In the genomic region with DNA sequence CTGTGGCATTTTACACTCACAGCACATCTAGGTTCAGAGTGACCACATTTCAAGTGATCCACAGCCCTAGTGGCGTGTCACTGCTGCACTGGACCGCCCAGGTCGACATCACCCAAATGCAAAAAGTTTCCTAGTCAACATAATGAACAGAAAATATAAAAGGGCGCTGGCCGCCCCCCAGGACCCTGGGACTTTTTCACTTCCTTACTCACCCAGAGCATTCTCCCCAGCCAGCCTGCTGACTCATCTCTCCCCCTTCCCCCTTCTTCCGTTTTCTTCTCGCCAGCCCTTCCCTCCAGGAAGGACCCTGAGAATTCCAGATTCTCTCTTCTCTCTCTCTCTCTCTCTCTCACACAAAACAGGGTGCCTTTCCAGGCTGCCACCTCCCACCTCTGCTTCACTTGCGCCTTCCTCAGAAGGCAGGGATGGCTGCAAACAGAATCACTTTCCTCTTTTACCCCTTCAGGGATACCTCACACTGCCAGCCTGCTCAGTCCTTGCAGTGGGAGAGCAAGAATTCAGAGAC, we compare ENCODE assay signal across 10 cellular contexts. TPM values are rescaled to one million over a fixed set of nuclear protein-coding genes. Genes with fewer than 3 reads are reported as not detected.
DNase-seq lines count a peak whose midpoint lies in the region; ATAC-seq and TF ChIP-seq lines count a peak whose summit lies in the region.
"Had no signal": no experiment of that assay in that cellular context is flagged by ENCODE, and none has a peak within 500 bp of the region (broad histone marks: within the 10 kb centered on the region; RNA-seq: fewer than 3 reads in every experiment).

No MANE protein-coding gene starts in this region.

- H3K9me3 ChIP-seq in A673 (ENCODE audit: low read depth, low read length, poor library complexity, severe bottlenecking) (no peaks in the 10 kb centered on the region), GM23248 (ENCODE audit: low read depth) (no peaks in the 10 kb centered on the region), SK-N-SH (no peaks in the 10 kb centered on the region), hepatocyte (ENCODE audit: low read depth) (no peaks in the 10 kb centered on the region), Peyer's patch (no peaks in the 10 kb centered on the region)

- peak overlapping the region; percentile 66 for H2AFZ ChIP-seq in GM23248
- H2AFZ ChIP-seq in SK-N-SH (ENCODE audit: low read depth): peak overlapping the region; percentile 97; the same call in 1 of the 2 replicates
- H2AFZ ChIP-seq in hepatocyte: peak overlapping the region; percentile 2

- in situ Hi-C loops in GM23248 (cut with MboI): no loop called here

- H3K79me2 ChIP-seq in GM23248 (ENCODE audit: insufficient read depth): no peaks in the 10 kb centered on the region
- H3K79me2 ChIP-seq in SK-N-SH (ENCODE audit: insufficient read depth): no peaks in the 10 kb centered on the region
- H3K79me2 ChIP-seq in hepatocyte: no peaks in the 10 kb centered on the region

- H3K36me3 ChIP-seq in A673 (ENCODE audit: insufficient read depth, low read length, poor library complexity, severe bottlenecking): no peaks in the 10 kb centered on the region
- no peaks in the 10 kb centered on the region for H3K36me3 ChIP-seq in GM23248 (ENCODE audit: low read depth)
- H3K36me3 ChIP-seq in SK-N-SH (replicated peaks in 1 of 2; ENCODE audit: control insufficient read depth in 1 of 2, insufficient read depth in 2 of 2, low read length in 1 of 2): no peaks in the 10 kb centered on the region
- no peaks in the 10 kb centered on the region for H3K36me3 ChIP-seq in hepatocyte (replicated peaks; ENCODE audit: insufficient read depth, low read depth)
- no peaks in the 10 kb centered on the region for H3K36me3 ChIP-seq in Peyer's patch

- H4K20me1 ChIP-seq in GM23248 (ENCODE audit: insufficient read depth) (no peaks in the 10 kb centered on the region), SK-N-SH (ENCODE audit: insufficient read depth) (no peaks in the 10 kb centered on the region), hepatocyte (ENCODE audit: insufficient read depth, poor library complexity, severe bottlenecking) (no peaks in the 10 kb centered on the region)

- H3K9me2 ChIP-seq in GM23248 (ENCODE audit: insufficient read depth): no peaks in the 10 kb centered on the region
- no peaks in the 10 kb centered on the region for H3K9me2 ChIP-seq in SK-N-SH
- H3K9me2 ChIP-seq in hepatocyte (replicated peaks; ENCODE audit: insufficient read depth): no peaks in the 10 kb centered on the region

- peak; percentile 75 for DNase-seq in A673 (ENCODE audit: low spot score)
- DNase-seq in GM23248: peak; percentile 49
- no peak for DNase-seq in SK-N-SH
- DNase-seq in hepatocyte (ENCODE audit: low spot score): no peak
- DNase-seq in Peyer's patch: no peak
- DNase-seq in mucosa of gallbladder (ENCODE audit: low spot score): no peak
- no peak for DNase-seq in coronary artery (ENCODE audit: low spot score)

- H3K27ac ChIP-seq in A673 (ENCODE audit: low read depth, low read length, poor library complexity, severe bottlenecking) (peak overlapping the region; percentile 92), GM23248 (no peak overlapping the region), SK-N-SH (ENCODE audit: low read depth in 2 of 2, low read length in 1 of 2) (peak overlapping the region; percentile 39 to 88; a peak in 3 of 4 replicates), hepatocyte (peak overlapping the region; percentile 29), Peyer's patch (no peak overlapping the region), coronary artery (no peak overlapping the region)
- H3K27ac ChIP-seq: KMS-11 had no signal

- H3K9ac ChIP-seq in GM23248: no peak overlapping the region
- peak overlapping the region; percentile 56; the same call in 1 of the 2 replicates for H3K9ac ChIP-seq in SK-N-SH
- H3K9ac ChIP-seq: KMS-11 had no signal

- H3F3A ChIP-seq in GM23248 (ENCODE audit: insufficient read depth) (no peaks in the 10 kb centered on the region), SK-N-SH (replicated peaks; ENCODE audit: insufficient read depth) (peaks cover 18% of the 10 kb centered on the region)

- H3K27me3 ChIP-seq in A673 (replicated peaks; ENCODE audit: insufficient read depth, low read depth, low read length, poor library complexity): no peaks in the 10 kb centered on the region
- no peaks in the 10 kb centered on the region for H3K27me3 ChIP-seq in GM23248 (replicated peaks; ENCODE audit: insufficient read depth)
- no peaks in the 10 kb centered on the region for H3K27me3 ChIP-seq in SK-N-SH (ENCODE audit: insufficient read depth)
- no peaks in the 10 kb centered on the region for H3K27me3 ChIP-seq in hepatocyte
- no peaks in the 10 kb centered on the region for H3K27me3 ChIP-seq in Peyer's patch

- 58 to 70% methylated on average over 8 of the region's 8 CpGs for WGBS in GM23248 (ENCODE audit: low coverage in 1 of 2, low lambda C conversion rate in 2 of 2, missing lambda C conversion rate in 2 of 2), 2 experiments
- WGBS in SK-N-SH (ENCODE audit: low lambda C conversion rate): 28% methylated on average over 8 of the region's 8 CpGs
- 48% methylated on average over 8 of the region's 8 CpGs for WGBS in hepatocyte (ENCODE audit: low lambda C conversion rate, missing lambda C conversion rate)

- H3K4me3 ChIP-seq in A673 (ENCODE audit: low read depth, low read length, poor library complexity, severe bottlenecking): no peak overlapping the region
- H3K4me3 ChIP-seq in GM23248: no peak overlapping the region
- H3K4me3 ChIP-seq in SK-N-SH (ENCODE audit: low read depth in 2 of 2, low read length in 1 of 2): peak overlapping the region in 1 of 2 experiments; percentile 14; a peak in 1 of 4 replicates
- H3K4me3 ChIP-seq in hepatocyte: no peak overlapping the region
- H3K4me3 ChIP-seq in Peyer's patch: no peak overlapping the region
- no peak overlapping the region for H3K4me3 ChIP-seq in coronary artery

- peak overlapping the region; percentile 36 for H3K4me2 ChIP-seq in GM23248 (ENCODE audit: unreplicated experiment)
- H3K4me2 ChIP-seq in SK-N-SH: peak overlapping the region; percentile 59
- peak overlapping the region; percentile 50 for H3K4me2 ChIP-seq in hepatocyte
- H3K4me2 ChIP-seq: KMS-11 had no signal

- TF ChIP-seq EP300 in SK-N-SH (IDR thresholded peaks at IDR 0.05; ENCODE audit: borderline replicate concordance in 1 of 2, low read depth in 1 of 2, low read length in 1 of 2): peak in 1 of 2 experiments; percentile 43; a peak in 1 of 4 replicates

- TF ChIP-seq CTCF in A673 (conservative IDR thresholded peaks at IDR 0.05; ENCODE audit: low read depth, low read length): no peak
- TF ChIP-seq CTCF in SK-N-SH (IDR thresholded peaks at IDR 0.05): 0 out of 2 replicates have a peak, but pooled peaks have one; percentile 13
- no peak for TF ChIP-seq CTCF in hepatocyte (IDR thresholded peaks at IDR 0.05; ENCODE audit: poor library complexity)
- no peak for TF ChIP-seq CTCF in Peyer's patch (IDR thresholded peaks at IDR 0.05)
- no peak for TF ChIP-seq CTCF in coronary artery (IDR thresholded peaks at IDR 0.05)

- TF ChIP-seq POLR2A in Peyer's patch (IDR thresholded peaks at IDR 0.05): no peak

- H3K4me1 ChIP-seq in A673 (ENCODE audit: insufficient read depth, low read length, poor library complexity, severe bottlenecking) (peaks cover 16% of the 10 kb centered on the region), GM23248 (ENCODE audit: insufficient read depth) (0 out of 2 replicates have a peak, but pooled peaks cover 5% of the 10 kb centered on the region), SK-N-SH (ENCODE audit: control insufficient read depth in 1 of 2, insufficient read depth in 2 of 2, low read depth in 1 of 2, low read length in 1 of 2) (peaks cover 0 to 4% of the 10 kb centered on the region in 2 experiments; a peak in 1 of 4 replicates), hepatocyte (ENCODE audit: insufficient read depth) (no peaks in the 10 kb centered on the region), Peyer's patch (no peaks in the 10 kb centered on the region)

- CTCF ChIA-PET in A673 (lab: Charles Lee) (interaction anchor here (0.7 kb wide), 1 partner anchor 418 kb away, joined by 8 read pairs; no protein-coding TSS in a partner anchor), SK-N-SH (lab: Yijun Ruan, JAX) (no interaction called here)

- no peak for TF ChIP-seq RAD21 in SK-N-SH (IDR thresholded peaks at IDR 0.05; ENCODE audit: low read length)

- BruUV-seq in A673 (replicated peaks; lab: Mats Ljungman, UMichigan): no TSS peak

- POLR2A ChIA-PET in A673 (lab: Charles Lee; ENCODE audit: low non-redundant PET) (no interaction called here), SK-N-SH (lab: Yijun Ruan, JAX) (no interaction called here)

- intact Hi-C loops in A673 (cut with micrococcal nuclease; ENCODE audit: unreplicated experiment): no loop called here

- ATAC-seq in GM19463 (IDR thresholded peaks at IDR 0.05; ENCODE audit: unreplicated experiment): no peak
- ATAC-seq: naive thymus-derived CD8-positive, alpha-beta T cell had no signal

RNA-seq across cellular contexts. Expression of gene GRWD1, which starts 21.0 kb away (rescaled TPM):
- 86.4 and 109 TPM in 2 replicates for total RNA-seq in A673 (2021)
- 36.6 and 38.7 TPM in 2 replicates for total RNA-seq in GM23248 (2014; rRNA removed; shearing (Covaris generic))
- polyA plus RNA-seq in GM23248 (2016; fragmentation: Nextera tagmentation; extraction: Ambion mirVana): 34.1 and 41.5 TPM in 2 replicates
- polyA plus RNA-seq in SK-N-SH (2012; rRNA removed): 34.1 and 36.6 TPM in 2 replicates
- 23.8 and 30.6 TPM in 2 replicates for polyA plus RNA-seq in SK-N-SH (2012; cell fraction: cytosol; rRNA removed)
- 29.1 and 29.6 TPM in 2 replicates for polyA plus RNA-seq in SK-N-SH (2012; cell fraction: nucleus; rRNA removed)
- 25.2 and 25.9 TPM in 2 replicates for total RNA-seq in hepatocyte
- 33.1 and 36.6 TPM in 2 replicates for polyA plus RNA-seq in hepatocyte
- total RNA-seq in Peyer's patch: 10 to 100 TPM in 3 of 4 donors, 1 to 10 TPM in 1; 10.0 to 17.6 (median 15.6) TPM
- 27.6 TPM for total RNA-seq in mucosa of gallbladder

RNA-seq across cellular contexts. Expression of gene KCNJ14, which starts 30.6 kb away (rescaled TPM):
- 6.5 and 7.0 TPM in 2 replicates for total RNA-seq in A673 (2021)
- total RNA-seq in GM23248 (2014; rRNA removed; shearing (Covaris generic)): 0.97 and 1.1 TPM in 2 replicates
- 0.47 and 0.48 TPM in 2 replicates for polyA plus RNA-seq in GM23248 (2016; fragmentation: Nextera tagmentation; extraction: Ambion mirVana)
- 1.1 and 1.2 TPM in 2 replicates for polyA plus RNA-seq in SK-N-SH (2012; rRNA removed)
- 0.54 and 0.93 TPM in 2 replicates for polyA plus RNA-seq in SK-N-SH (2012; cell fraction: cytosol; rRNA removed)
- polyA plus RNA-seq in SK-N-SH (2012; cell fraction: nucleus; rRNA removed): 6.1 and 7.2 TPM in 2 replicates
- 0.12 and 0.70 TPM in 2 replicates for total RNA-seq in hepatocyte
- 0.32 and 1.1 TPM in 2 replicates for polyA plus RNA-seq in hepatocyte
- 1 to 10 TPM in 3 of 4 donors, under 1 TPM in 1; 0.88 to 2.0 (median 1.8) TPM for total RNA-seq in Peyer's patch
- total RNA-seq in mucosa of gallbladder: 1.0 TPM

RNA-seq across cellular contexts. Expression of gene GRIN2D, which starts 31.3 kb away (rescaled TPM):
- 10.4 and 11.4 TPM in 2 replicates for total RNA-seq in A673 (2021)
- total RNA-seq in GM23248 (2014; rRNA removed; shearing (Covaris generic)): 0.54 and 0.76 TPM in 2 replicates
- 0.10 and 0.22 TPM in 2 replicates for polyA plus RNA-seq in GM23248 (2016; fragmentation: Nextera tagmentation; extraction: Ambion mirVana)
- 0.54 and 0.92 TPM in 2 replicates for polyA plus RNA-seq in SK-N-SH (2012; rRNA removed)
- 0.28 and 0.56 TPM in 2 replicates for polyA plus RNA-seq in SK-N-SH (2012; cell fraction: cytosol; rRNA removed)
- 1.3 and 1.4 TPM in 2 replicates for polyA plus RNA-seq in SK-N-SH (2012; cell fraction: nucleus; rRNA removed)
- total RNA-seq in hepatocyte: 0.40 and 1.00 TPM in 2 replicates
- polyA plus RNA-seq in hepatocyte: 2.1 and 2.7 TPM in 2 replicates
- under 1 TPM in 2 of 4 donors, not detected in 2; 0.27 to 0.47 TPM for total RNA-seq in Peyer's patch
- 0.69 TPM for total RNA-seq in mucosa of gallbladder
- polyA plus RNA-seq: naive thymus-derived CD8-positive, alpha-beta T cell had no signal

RNA-seq across cellular contexts. Expression of gene KDELR1, which starts 33.4 kb away (rescaled TPM):
- total RNA-seq in A673 (2021): 197 and 200 TPM in 2 replicates
- 126 and 170 TPM in 2 replicates for total RNA-seq in GM23248 (2014; rRNA removed; shearing (Covaris generic))
- polyA plus RNA-seq in GM23248 (2016; fragmentation: Nextera tagmentation; extraction: Ambion mirVana): 231 and 242 TPM in 2 replicates
- polyA plus RNA-seq in SK-N-SH (2012; rRNA removed): 119 and 138 TPM in 2 replicates
- polyA plus RNA-seq in SK-N-SH (2012; cell fraction: cytosol; rRNA removed): 112 and 158 TPM in 2 replicates
- polyA plus RNA-seq in SK-N-SH (2012; cell fraction: nucleus; rRNA removed): 110 and 150 TPM in 2 replicates
- total RNA-seq in hepatocyte: 164 and 179 TPM in 2 replicates
- polyA plus RNA-seq in hepatocyte: 278 and 288 TPM in 2 replicates
- 100 to 1,000 TPM in 3 of 4 donors, 10 to 100 TPM in 1; 54.5 to 136 (median 112) TPM for total RNA-seq in Peyer's patch
- 205 TPM for total RNA-seq in mucosa of gallbladder

RNA-seq across cellular contexts. Expression of gene CYTH2, which starts 44.4 kb away (rescaled TPM):
- 120 and 125 TPM in 2 replicates for total RNA-seq in A673 (2021)
- 80.7 and 86.0 TPM in 2 replicates for total RNA-seq in GM23248 (2014; rRNA removed; shearing (Covaris generic))
- 40.9 and 41.6 TPM in 2 replicates for polyA plus RNA-seq in GM23248 (2016; fragmentation: Nextera tagmentation; extraction: Ambion mirVana)
- polyA plus RNA-seq in SK-N-SH (2012; rRNA removed): 69.5 and 77.6 TPM in 2 replicates
- polyA plus RNA-seq in SK-N-SH (2012; cell fraction: cytosol; rRNA removed): 42.6 and 43.6 TPM in 2 replicates
- polyA plus RNA-seq in SK-N-SH (2012; cell fraction: nucleus; rRNA removed): 308 and 364 TPM in 2 replicates
- total RNA-seq in hepatocyte: 63.1 and 69.6 TPM in 2 replicates
- polyA plus RNA-seq in hepatocyte: 80.1 and 106 TPM in 2 replicates
- total RNA-seq in Peyer's patch: 100 to 1,000 TPM in 1 of 4 donors, 10 to 100 TPM in 3; 64.5 to 160 (median 76.9) TPM
- total RNA-seq in mucosa of gallbladder: 141 TPM

Comparison
In these comparisons a context has a peak if more than half of its experiments do, and no peak if none do; other contexts are left out.
1. DNase-seq: peak in A673 (single experiment) and GM23248 (single experiment); none in SK-N-SH (single experiment), hepatocyte (single experiment), Peyer's patch (0 of 3), mucosa of gallbladder (single experiment) and coronary artery (single experiment).
2. H3K27ac ChIP-seq: peak in A673 (single experiment), SK-N-SH (2 of 2) and hepatocyte (single experiment); none in GM23248 (single experiment), Peyer's patch (0 of 4) and coronary artery (0 of 2).
3. H2AFZ ChIP-seq: peak in every context shown above with its lines; median percentile 97 in SK-N-SH; 66 in GM23248; 2 in hepatocyte.
4. Peak in every context shown above with its lines, with median percentiles within 50 percentile points of each other: H3K4me2 ChIP-seq.